Comparison of ENCODE assay signal across 24 cellular contexts in the genomic region with DNA sequence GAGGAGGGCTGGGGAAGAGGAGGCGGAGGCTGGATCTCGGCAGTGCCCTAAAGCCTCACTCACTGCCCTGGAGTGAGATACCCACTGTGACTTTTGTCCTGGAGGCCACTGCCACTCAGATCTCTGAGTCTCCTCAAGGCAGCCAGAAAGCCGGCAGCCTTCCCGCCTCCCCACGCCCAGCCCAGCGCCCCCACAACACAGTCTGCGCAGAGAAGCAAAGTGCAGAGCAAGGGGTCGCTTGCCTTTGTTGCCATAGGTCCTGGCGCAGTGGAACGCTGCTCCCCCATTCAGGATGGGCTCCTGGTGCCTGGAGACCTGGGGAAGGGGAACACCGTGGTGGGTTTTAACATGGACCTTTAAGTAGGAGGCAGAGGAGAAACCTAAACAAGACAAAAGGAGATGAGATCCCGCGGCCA. TPM values are rescaled to one million over a fixed set of nuclear protein-coding genes. Genes with fewer than 3 reads are reported as not detected.
A peak's percentile ranks its signal among the peaks of the same experiment; 100 is the strongest.
DNase-seq lines count a peak whose midpoint lies in the region; ATAC-seq, FAIRE-seq and TF ChIP-seq lines count a peak whose summit lies in the region.
"Had no signal": no experiment of that assay in that cellular context is flagged by ENCODE, and none has a peak within 500 bp of the region (broad histone marks: within the 10 kb centered on the region; RNA-seq: fewer than 3 reads in every experiment).

No MANE protein-coding gene starts in this region.

- H2AFZ ChIP-seq in HepG2 (ENCODE audit: low read length) = no peak overlapping the region
- H2AFZ ChIP-seq: GM23248 had no signal

- WGBS in HepG2 (ENCODE audit: low lambda C conversion rate) = over 99% methylated on average over 9 of the region's 13 CpGs
- 88% methylated on average over 9 of the region's 13 CpGs for WGBS in right lobe of liver (ENCODE audit: insufficient coverage, low coverage, low lambda C conversion rate, missing lambda C conversion rate)

- H3K27ac ChIP-seq in HepG2 (ENCODE audit: extremely low read length, insufficient read depth, low read length) (no peak overlapping the region), right lobe of liver (no peak overlapping the region), RWPE2 (ENCODE audit: poor library complexity, severe bottlenecking) (peak overlapping the region; percentile 3), gastrocnemius medialis (peak overlapping the region in 2 of 4 donors; percentile 58 to 70)
- H3K27ac ChIP-seq: A549, GM23248, Peyer's patch had no signal

- no peak for ATAC-seq in HepG2
- no peak for ATAC-seq in right lobe of liver
- no peak for ATAC-seq in RWPE2 (ENCODE audit: low read depth)
- no peak for ATAC-seq in HG02885 (IDR thresholded peaks at IDR 0.05; ENCODE audit: poor library complexity, unreplicated experiment)
- no peak for ATAC-seq in activated CD4-positive, alpha-beta T cell treated with anti-CD3 and anti-CD28 coated beads for 36 hours
- no peak for ATAC-seq in gastrocnemius medialis
- ATAC-seq: A549, GM12878 had no signal

- TF ChIP-seq RAD21 in HepG2 (CRISPR knock-in tag; IDR thresholded peaks at IDR 0.05) = no peak

- CTCF ChIA-PET in HepG2 (lab: Yijun Ruan, JAX; ENCODE audit: low intra/inter-chr PET ratio, low total read pairs) = no interaction called here
- CTCF ChIA-PET in activated CD4-positive, alpha-beta T cell treated with anti-CD3 and anti-CD28 coated beads for 36 hours (lab: Charles Lee) = interaction anchor here (1.1 kb wide), 1 partner anchor 26 kb away, joined by 5 read pairs; no protein-coding TSS in a partner anchor

- no peak for FAIRE-seq in HepG2 (lab: Jason Lieb, UNC)
- FAIRE-seq: A549, GM12878, HTR-8/SVneo had no signal

- peaks cover 7% of the 10 kb centered on the region for H3K79me2 ChIP-seq in HepG2 (ENCODE audit: insufficient read depth, low read length)

- no peaks in the 10 kb centered on the region for H3K4me1 ChIP-seq in HepG2 (ENCODE audit: insufficient read depth, low read length)
- H3K4me1 ChIP-seq in right lobe of liver = no peaks in the 10 kb centered on the region
- H3K4me1 ChIP-seq in RWPE2 (ENCODE audit: insufficient read depth, poor library complexity, severe bottlenecking) = peaks cover 3% of the 10 kb centered on the region
- H3K4me1 ChIP-seq in gastrocnemius medialis = peaks cover 9 to 19% of the 10 kb centered on the region in 2 donors
- H3K4me1 ChIP-seq: A549, BE2C, Peyer's patch had no signal

- H3K36me3 ChIP-seq in HepG2 (replicated peaks in 1 of 2; ENCODE audit: control insufficient read depth in 1 of 2, insufficient read depth in 2 of 2, low read length in 2 of 2) (peaks cover 44 to 89% of the 10 kb centered on the region in 2 experiments), right lobe of liver (peaks cover 0 to 48% (median 11%) of the 10 kb centered on the region in 4 donors), RWPE2 (ENCODE audit: low read depth) (peaks cover 51% of the 10 kb centered on the region), gastrocnemius medialis (peaks cover 0 to 53% of the 10 kb centered on the region in 2 donors)

- POLR2A ChIA-PET in HepG2 (lab: Yijun Ruan, JAX) = interaction anchor here (1.1 kb wide), 1 partner anchor 11 kb away, joined by 4 read pairs; no protein-coding TSS in a partner anchor
- POLR2A ChIA-PET in activated CD4-positive, alpha-beta T cell treated with anti-CD3 and anti-CD28 coated beads for 36 hours (lab: Charles Lee) = no interaction called here

- H3K9ac ChIP-seq in HepG2 (ENCODE audit: insufficient read depth, low read depth, low read length) = no peak overlapping the region
- H3K9ac ChIP-seq: GM23248 had no signal

- intact Hi-C loops in HepG2 (cut with micrococcal nuclease; ENCODE audit: unreplicated experiment) (no loop called here), right lobe of liver (cut with DNase I) (no loop called here), gastrocnemius medialis (cut with DNase I; ENCODE audit: low total_unique reads) (no loop called here)
- intact Hi-C loops in activated CD4-positive, alpha-beta T cell treated with anti-CD3 and anti-CD28 coated beads for 36 hours (cut with DNase I, micrococcal nuclease) = no loop called here

- TF ChIP-seq EP300 in HepG2 (IDR thresholded peaks at IDR 0.05; ENCODE audit: low read depth in 2 of 2, low read length in 2 of 2) (no peak), HepG2 (CRISPR knock-in tag; IDR thresholded peaks at IDR 0.05; ENCODE audit: borderline replicate concordance) (no peak)

- TF ChIP-seq POLR2A in HepG2 (IDR thresholded peaks at IDR 0.05; ENCODE audit: insufficient read depth in 1 of 2, low read depth in 2 of 2, low read length in 2 of 2) = no peak
- TF ChIP-seq POLR2A in right lobe of liver (IDR thresholded peaks at IDR 0.05) = no peak
- TF ChIP-seq POLR2A in gastrocnemius medialis (IDR thresholded peaks at IDR 0.05) = no peak

- no peaks in the 10 kb centered on the region for H3K27me3 ChIP-seq in HepG2 (ENCODE audit: control insufficient read depth in 1 of 2, insufficient read depth in 2 of 2, low read length in 2 of 2)
- no peaks in the 10 kb centered on the region for H3K27me3 ChIP-seq in right lobe of liver
- no peaks in the 10 kb centered on the region for H3K27me3 ChIP-seq in RWPE2 (ENCODE audit: insufficient read depth, poor library complexity, severe bottlenecking)
- H3K27me3 ChIP-seq in gastrocnemius medialis = no peaks in the 10 kb centered on the region
- H3K27me3 ChIP-seq: BE2C, Peyer's patch had no signal

- H3K36me3 Mint-ChIP-seq in activated CD4-positive, alpha-beta T cell treated with anti-CD3 and anti-CD28 coated beads for 36 hours (ENCODE audit: low read depth) = peaks cover 48% of the 10 kb centered on the region

- peaks cover 26% of the 10 kb centered on the region for H3K4me1 Mint-ChIP-seq in activated CD4-positive, alpha-beta T cell treated with anti-CD3 and anti-CD28 coated beads for 36 hours

- no peak overlapping the region for H3K4me3 ChIP-seq in HepG2 (replicated peaks in 1 of 3; ENCODE audit: insufficient read depth in 1 of 3, low read depth in 2 of 3, low read length in 3 of 3)
- no peak overlapping the region for H3K4me3 ChIP-seq in right lobe of liver
- H3K4me3 ChIP-seq in RWPE2 (ENCODE audit: severe bottlenecking) = no peak overlapping the region
- H3K4me3 ChIP-seq in gastrocnemius medialis = no peak overlapping the region
- H3K4me3 ChIP-seq: A549, GM12878, GM23248, Peyer's patch had no signal

- no peaks in the 10 kb centered on the region for H3K9me3 Mint-ChIP-seq in activated CD4-positive, alpha-beta T cell treated with anti-CD3 and anti-CD28 coated beads for 36 hours (ENCODE audit: low read depth)
- H3K9me3 Mint-ChIP-seq: CD4-positive, alpha-beta T cell had no signal

- no peak overlapping the region for H3K27ac Mint-ChIP-seq in activated CD4-positive, alpha-beta T cell treated with anti-CD3 and anti-CD28 coated beads for 36 hours
- H3K27ac Mint-ChIP-seq: CD4-positive, alpha-beta T cell had no signal

- BruUV-seq in HepG2 (replicated peaks; lab: Mats Ljungman, UMichigan) = no TSS peak

- H3K9me3 ChIP-seq in HepG2 (ENCODE audit: low read length) = no peaks in the 10 kb centered on the region
- no peaks in the 10 kb centered on the region for H3K9me3 ChIP-seq in right lobe of liver
- H3K9me3 ChIP-seq in RWPE2 (ENCODE audit: severe bottlenecking) = no peaks in the 10 kb centered on the region
- no peaks in the 10 kb centered on the region for H3K9me3 ChIP-seq in gastrocnemius medialis
- H3K9me3 ChIP-seq: A549, BE2C, Peyer's patch had no signal

- DNase-seq in HepG2 (ENCODE audit: low spot score) = no peak
- DNase-seq in right lobe of liver = no peak
- DNase-seq in RWPE2 (ENCODE audit: low spot score) = no peak
- DNase-seq in mesenteric fat pad (ENCODE audit: low spot score) = peak; percentile 72
- no peak for DNase-seq in SKM-1 (lab: John Stamatoyannopoulos, UW; ENCODE audit: unreplicated experiment)
- DNase-seq in activated CD4-positive, alpha-beta T cell treated with anti-CD3 and anti-CD28 coated beads for 36 hours = no peak
- no peak for DNase-seq in gastrocnemius medialis
- DNase-seq: BE2C; CD4-positive, alpha-beta T cell; DND-41; GM23248; Karpas-422; MV-4-11; NCI-H1105 treated with DMSO at 0.1 percent for 48 hours; NCI-H2029 treated with DMSO at 0.1 percent for 48 hours; NCI-H2171; NCI-H345; NCI-H524; NCI-H82; Peyer's patch had no signal

- no peak overlapping the region for H3K4me2 ChIP-seq in HepG2 (ENCODE audit: low read depth, low read length)
- H3K4me2 ChIP-seq: A549 had no signal

- no peak overlapping the region for H3K4me3 Mint-ChIP-seq in activated CD4-positive, alpha-beta T cell treated with anti-CD3 and anti-CD28 coated beads for 36 hours
- H3K4me3 Mint-ChIP-seq: CD4-positive, alpha-beta T cell had no signal

- no peak for TF ChIP-seq CTCF in HepG2 (CRISPR knock-in tag; IDR thresholded peaks at IDR 0.05)
- no peak for TF ChIP-seq CTCF in right lobe of liver (IDR thresholded peaks at IDR 0.05)
- TF ChIP-seq CTCF in RWPE2 (IDR thresholded peaks at IDR 0.05; ENCODE audit: poor library complexity, severe bottlenecking) = no peak
- TF ChIP-seq CTCF in gastrocnemius medialis (IDR thresholded peaks at IDR 0.05 in 4 of 5, conservative IDR thresholded peaks at IDR 0.05 in 1 of 5) = no peak

- in situ Hi-C loops in HepG2 (cut with HindIII; ENCODE audit: extremely low pct_ligation_motif_present, low pct_unique_long_range_greater_than_20kb) (no loop called here), gastrocnemius medialis (cut with MboI; ENCODE audit: low sequenced_read_pairs in 4 of 4) (loop anchor here in 1 of 4 donors (25.0 kb wide), 1 partner anchor 309 kb away; no protein-coding TSS in a partner anchor)

- H4K20me1 ChIP-seq in HepG2 (ENCODE audit: insufficient read depth, low read length) = peaks cover 14% of the 10 kb centered on the region; the same call in 1 of the 2 replicates

- no peaks in the 10 kb centered on the region for H3K27me3 Mint-ChIP-seq in activated CD4-positive, alpha-beta T cell treated with anti-CD3 and anti-CD28 coated beads for 36 hours
- H3K27me3 Mint-ChIP-seq: CD4-positive, alpha-beta T cell had no signal

RNA-seq across cellular contexts. Expression of gene PATZ1, which starts 17.6 kb away (rescaled TPM):
- total RNA-seq in HepG2 (2016; rRNA removed; fragmentation: Illumina TruSeq; extraction: Trizol) (30.4 and 30.5 TPM in 2 replicates), right lobe of liver (10 to 100 TPM in 4 of 6 experiments, 1 to 10 TPM in 2; 7.4 to 18.8 (median 11.5) TPM), mesenteric fat pad (13.3 TPM), gastrocnemius medialis (10 to 100 TPM in 1 of 4 donors, 1 to 10 TPM in 3; 8.4 to 11.5 (median 9.2) TPM)
- 6.2 and 6.9 TPM in 2 replicates for total RNA-seq in HepG2 (2016; cell fraction: cytosol; rRNA removed; fragmentation: Illumina TruSeq; extraction: Trizol; ENCODE audit: low read depth)
- total RNA-seq in HepG2 (2016; cell fraction: insoluble cytoplasmic fraction; rRNA removed; fragmentation: Illumina TruSeq; extraction: Trizol) = 28.0 and 31.0 TPM in 2 replicates
- total RNA-seq in HepG2 (2016; cell fraction: membrane; rRNA removed; fragmentation: Illumina TruSeq; extraction: Trizol) = 20.4 and 21.7 TPM in 2 replicates
- total RNA-seq in HepG2 (2016; cell fraction: nucleus; rRNA removed; fragmentation: Illumina TruSeq; extraction: Trizol) = 32.1 and 34.3 TPM in 2 replicates
- polyA plus RNA-seq in HepG2 (2011; rRNA removed) = 24.9 and 26.6 TPM in 2 replicates
- polyA plus RNA-seq in HepG2 (2011; cell fraction: cytosol; rRNA removed) = 16.9 and 18.6 TPM in 2 replicates
- polyA plus RNA-seq in HepG2 (2011; cell fraction: nucleus; rRNA removed) = 45.4 and 58.3 TPM in 2 replicates
- 25.7 and 29.3 TPM in 2 replicates for polyA plus RNA-seq in HepG2 (2012)
- polyA plus RNA-seq in HepG2 (2016; cell fraction: cytosol; fragmentation: Illumina TruSeq; extraction: Trizol; ENCODE audit: low read depth) = 3.1 and 3.4 TPM in 2 replicates
- 32.9 and 37.5 TPM in 2 replicates for polyA plus RNA-seq in HepG2 (2016; cell fraction: insoluble cytoplasmic fraction; fragmentation: Illumina TruSeq; extraction: Trizol; ENCODE audit: low read depth)
- 11.6 and 11.7 TPM in 2 replicates for polyA plus RNA-seq in HepG2 (2016; cell fraction: membrane; fragmentation: Illumina TruSeq; extraction: Trizol; ENCODE audit: low read depth)
- polyA plus RNA-seq in HepG2 (2016; cell fraction: nucleus; fragmentation: Illumina TruSeq; extraction: Trizol; ENCODE audit: insufficient read depth, low read depth) = 45.6 and 49.3 TPM in 2 replicates
- 47.7 and 108 TPM in 2 replicates for polyA minus RNA-seq in HepG2 (2011; rRNA and poly(A)+ RNA removed; ENCODE audit: low replicate concordance)
- polyA minus RNA-seq in HepG2 (2011; cell fraction: cytosol; rRNA and poly(A)+ RNA removed) = 27.9 and 30.8 TPM in 2 replicates
- 54.1 and 54.8 TPM in 2 replicates for polyA minus RNA-seq in HepG2 (2011; cell fraction: nucleus; rRNA and poly(A)+ RNA removed)
- total RNA-seq in activated CD4-positive, alpha-beta T cell treated with anti-CD3 and anti-CD28 coated beads for 36 hours = 10 to 100 TPM; 22.9 to 23.9 TPM

RNA-seq across cellular contexts. Expression of gene PIK3IP1, which starts 36.3 kb away (rescaled TPM):
- total RNA-seq in HepG2 (2016; rRNA removed; fragmentation: Illumina TruSeq; extraction: Trizol) (0.44 and 1.3 TPM in 2 replicates), right lobe of liver (1 to 10 TPM; 1.3 to 6.6 (median 5.6) TPM), mesenteric fat pad (19.8 TPM), gastrocnemius medialis (10 to 100 TPM; 11.2 to 28.3 (median 14.5) TPM)
- 0.26 and 0.30 TPM in 2 replicates for total RNA-seq in HepG2 (2016; cell fraction: cytosol; rRNA removed; fragmentation: Illumina TruSeq; extraction: Trizol; ENCODE audit: low read depth)
- 0.49 and 1.3 TPM in 2 replicates for total RNA-seq in HepG2 (2016; cell fraction: insoluble cytoplasmic fraction; rRNA removed; fragmentation: Illumina TruSeq; extraction: Trizol)
- total RNA-seq in HepG2 (2016; cell fraction: membrane; rRNA removed; fragmentation: Illumina TruSeq; extraction: Trizol) = 0.34 and 0.41 TPM in 2 replicates
- total RNA-seq in HepG2 (2016; cell fraction: nucleus; rRNA removed; fragmentation: Illumina TruSeq; extraction: Trizol) = 1.5 and 2.0 TPM in 2 replicates
- 2.5 and 5.3 TPM in 2 replicates for polyA plus RNA-seq in HepG2 (2011; rRNA removed)
- 2.4 and 5.0 TPM in 2 replicates for polyA plus RNA-seq in HepG2 (2011; cell fraction: cytosol; rRNA removed)
- polyA plus RNA-seq in HepG2 (2011; cell fraction: nucleus; rRNA removed) = 2.3 and 4.8 TPM in 2 replicates
- polyA plus RNA-seq in HepG2 (2012) = 4.8 and 7.6 TPM in 2 replicates
- polyA plus RNA-seq in HepG2 (2016; cell fraction: cytosol; fragmentation: Illumina TruSeq; extraction: Trizol; ENCODE audit: low read depth) = 0.06 and 0.11 TPM in 2 replicates
- 0.21 and 0.38 TPM in 2 replicates for polyA plus RNA-seq in HepG2 (2016; cell fraction: insoluble cytoplasmic fraction; fragmentation: Illumina TruSeq; extraction: Trizol; ENCODE audit: low read depth)
- 0.10 and 0.14 TPM in 2 replicates for polyA plus RNA-seq in HepG2 (2016; cell fraction: membrane; fragmentation: Illumina TruSeq; extraction: Trizol; ENCODE audit: low read depth)
- 1.7 and 2.4 TPM in 2 replicates for polyA plus RNA-seq in HepG2 (2016; cell fraction: nucleus; fragmentation: Illumina TruSeq; extraction: Trizol; ENCODE audit: insufficient read depth, low read depth)
- 2.1 and 3.8 TPM in 2 replicates for polyA minus RNA-seq in HepG2 (2011; rRNA and poly(A)+ RNA removed; ENCODE audit: low replicate concordance)
- 2.0 and 4.0 TPM in 2 replicates for polyA minus RNA-seq in HepG2 (2011; cell fraction: cytosol; rRNA and poly(A)+ RNA removed)
- polyA minus RNA-seq in HepG2 (2011; cell fraction: nucleus; rRNA and poly(A)+ RNA removed) = 2.1 and 4.0 TPM in 2 replicates
- total RNA-seq in activated CD4-positive, alpha-beta T cell treated with anti-CD3 and anti-CD28 coated beads for 36 hours = 10 to 100 TPM; 14.2 to 15.1 TPM
